15 cellular contexts compared by ENCODE assay signal in genomic region chr14:59920378-59920683, GRCh38. TPM values are rescaled to one million over a fixed set of nuclear protein-coding genes. Genes with fewer than 3 reads are reported as not detected.
A peak's percentile ranks its signal among the peaks of the same experiment; 100 is the strongest.
DNase-seq lines count a peak whose midpoint lies in the region; ATAC-seq and TF ChIP-seq lines count a peak whose summit lies in the region.
"Had no signal": no experiment of that assay in that cellular context is flagged by ENCODE, and none has a peak within 500 bp of the region (broad histone marks: within the 10 kb centered on the region; RNA-seq: fewer than 3 reads in every experiment).

No MANE protein-coding gene starts in this region.

- no peak overlapping the region for H3K27ac Mint-ChIP-seq in activated T-cell treated with anti-CD3 and anti-CD28 coated beads, Interleukin-2, amount 50 U/mL, for 72 hours

- intact Hi-C loops in mucosa of descending colon (cut with DNase I, micrococcal nuclease) = no loop called here

- DNase-seq in activated T-cell treated with anti-CD3 and anti-CD28 coated beads, Interleukin-2, amount 50 U/mL, for 72 hours = no peak
- DNase-seq in activated T-cell treated with anti-CD3 and anti-CD28 coated beads for 4 hours (no peak), caudate nucleus (lab: John Stamatoyannopoulos, UW) (no peak), mucosa of descending colon (peak in 1 of 3 donors; percentile 57), NCI-H1105 treated with DMSO at 0.1 percent for 48 hours (lab: John Stamatoyannopoulos, UW) (no peak)
- no peak for DNase-seq in activated CD8-positive, alpha-beta memory T cell treated with anti-CD3 and anti-CD28 coated beads, Interleukin-2, amount 50 U/mL, for 4 hours
- DNase-seq: heart right ventricle, SW 1271 had no signal

- H3K9me3 Mint-ChIP-seq in activated T-cell treated with anti-CD3 and anti-CD28 coated beads, Interleukin-2, amount 50 U/mL, for 72 hours = no peaks in the 10 kb centered on the region

- TF ChIP-seq CTCF in mucosa of descending colon (IDR thresholded peaks at IDR 0.05) = no peak

- peaks cover 48% of the 10 kb centered on the region for H3K27me3 Mint-ChIP-seq in activated T-cell treated with anti-CD3 and anti-CD28 coated beads, Interleukin-2, amount 50 U/mL, for 72 hours (ENCODE audit: low read depth)

- H3K4me1 Mint-ChIP-seq in activated T-cell treated with anti-CD3 and anti-CD28 coated beads, Interleukin-2, amount 50 U/mL, for 72 hours (ENCODE audit: low read depth) = peaks cover 6% of the 10 kb centered on the region

- H3K27ac ChIP-seq in caudate nucleus (ENCODE audit: low read depth, low read length) (peak overlapping the region; percentile 63), thymus (ENCODE audit: low read depth) (no peak overlapping the region)
- H3K27ac ChIP-seq: epithelial cell of prostate, heart right ventricle had no signal

- WGBS in thymus = 89% methylated on average over 1 of the region's 1 CpG

- H3K4me1 ChIP-seq in mucosa of descending colon (ENCODE audit: low read depth) = peaks cover 18% of the 10 kb centered on the region
- peaks cover 9% of the 10 kb centered on the region for H3K4me1 ChIP-seq in thymus (ENCODE audit: control insufficient read depth, insufficient read depth, low read length)

- H3K36me3 Mint-ChIP-seq in activated T-cell treated with anti-CD3 and anti-CD28 coated beads, Interleukin-2, amount 50 U/mL, for 72 hours (ENCODE audit: insufficient read depth in 2 of 2) = no peaks in the 10 kb centered on the region

- no peaks in the 10 kb centered on the region for H3K9me3 ChIP-seq in mucosa of descending colon
- H3K9me3 ChIP-seq in thymus (ENCODE audit: control insufficient read depth) = no peaks in the 10 kb centered on the region
- H3K9me3 ChIP-seq: heart right ventricle had no signal

- H3K4me3 ChIP-seq in mucosa of descending colon (no peak overlapping the region), thymus (ENCODE audit: low read length) (peak overlapping the region; percentile 60)

- peak overlapping the region; percentile 38 to 46 for H3K4me3 Mint-ChIP-seq in activated T-cell treated with anti-CD3 and anti-CD28 coated beads, Interleukin-2, amount 50 U/mL, for 72 hours

- no peak for ATAC-seq in activated T-cell treated with anti-CD3 and anti-CD28 coated beads, Interleukin-2, amount 50 U/mL, for 72 hours (replicated peaks in 1 of 2)
- peak; percentile 80 for ATAC-seq in mucosa of descending colon
- ATAC-seq in HG03457 (IDR thresholded peaks at IDR 0.05; ENCODE audit: unreplicated experiment) = no peak
- ATAC-seq: HCT116 had no signal

- H3K36me3 ChIP-seq in mucosa of descending colon (ENCODE audit: low read depth) = no peaks in the 10 kb centered on the region
- no peaks in the 10 kb centered on the region for H3K36me3 ChIP-seq in thymus (ENCODE audit: control insufficient read depth, insufficient read depth)
- H3K36me3 ChIP-seq: heart right ventricle had no signal

- no peaks in the 10 kb centered on the region for H3K27me3 ChIP-seq in thymus (ENCODE audit: control insufficient read depth, insufficient read depth)

RNA-seq across cellular contexts. Expression of gene LRRC9, which starts 0.4 kb away (rescaled TPM):
- total RNA-seq in activated T-cell treated with anti-CD3 and anti-CD28 coated beads, Interleukin-2, amount 50 U/mL, for 72 hours = not detected
- under 1 TPM in 1 of 3 donors, not detected in 2; 0.58 TPM for total RNA-seq in mucosa of descending colon
- not detected for polyA plus RNA-seq in thymus
- total RNA-seq: aorta, LHCN-M2, mesenteric fat pad had no signal
- polyA plus RNA-seq: aorta had no signal

RNA-seq across cellular contexts. Expression of gene RTN1, which starts 49.8 kb away (rescaled TPM):
- not detected for total RNA-seq in activated T-cell treated with anti-CD3 and anti-CD28 coated beads, Interleukin-2, amount 50 U/mL, for 72 hours
- total RNA-seq in mucosa of descending colon = 10 to 100 TPM in 1 of 3 donors, 1 to 10 TPM in 2; 1.2 to 15.9 (median 3.8) TPM
- polyA plus RNA-seq in thymus = 1.6 TPM
